ENCODE assay signal across 18 cellular contexts in genomic region chr2:190693533-190694226, GRCh38. TPM values are rescaled to one million over a fixed set of nuclear protein-coding genes. Genes with fewer than 3 reads are reported as not detected.
DNase-seq lines count a peak whose midpoint lies in the region; ATAC-seq and TF ChIP-seq lines count a peak whose summit lies in the region.
"Had no signal": no experiment of that assay in that cellular context is flagged by ENCODE, and none has a peak within 500 bp of the region (broad histone marks: within the 10 kb centered on the region; RNA-seq: fewer than 3 reads in every experiment).

No MANE protein-coding gene starts in this region.

- WGBS in smooth muscle cell (ENCODE audit: low lambda C conversion rate) = 88% methylated on average over 2 of the region's 2 CpGs

- no peak overlapping the region for H3K9ac ChIP-seq in smooth muscle cell (ENCODE audit: low read depth)

- H3K36me3 ChIP-seq in CD8-positive, alpha-beta T cell (ENCODE audit: insufficient read depth, low read length) = peaks cover 4% of the 10 kb centered on the region
- peaks cover 12% of the 10 kb centered on the region for H3K36me3 ChIP-seq in smooth muscle cell (ENCODE audit: low read depth)

- H3K27ac Mint-ChIP-seq in CD8-positive, alpha-beta T cell = no peak overlapping the region
- H3K27ac Mint-ChIP-seq: naive B cell had no signal

- ATAC-seq in CD8-positive, alpha-beta T cell = no peak
- ATAC-seq in GM18517 (IDR thresholded peaks at IDR 0.05; ENCODE audit: unreplicated experiment) (peak; percentile 58), GM21723 (IDR thresholded peaks at IDR 0.05; ENCODE audit: unreplicated experiment) (peak; percentile 59), HG03280 (IDR thresholded peaks at IDR 0.05; ENCODE audit: unreplicated experiment) (peak; percentile 56)
- ATAC-seq: right lobe of liver had no signal

- TF ChIP-seq CTCF in CD8-positive, alpha-beta T cell (IDR thresholded peaks at IDR 0.05) = no peak
- TF ChIP-seq CTCF in smooth muscle cell (IDR thresholded peaks at IDR 0.05; ENCODE audit: borderline replicate concordance, insufficient read depth, poor library complexity, severe bottlenecking) = no peak

- peaks cover 9% of the 10 kb centered on the region for H3K4me1 Mint-ChIP-seq in CD8-positive, alpha-beta T cell (ENCODE audit: low read depth)
- H3K4me1 Mint-ChIP-seq: naive B cell had no signal

- H3K9me3 Mint-ChIP-seq in CD8-positive, alpha-beta T cell = no peaks in the 10 kb centered on the region
- H3K9me3 Mint-ChIP-seq: naive B cell had no signal

- H3K27ac ChIP-seq in CD8-positive, alpha-beta T cell (ENCODE audit: low read depth, low read length) = no peak overlapping the region
- H3K27ac ChIP-seq in smooth muscle cell (ENCODE audit: low read depth) = no peak overlapping the region
- H3K27ac ChIP-seq: HL-60, right lobe of liver had no signal

- CTCF ChIA-PET in CD8-positive, alpha-beta T cell (lab: Charles Lee) = interaction anchor here (0.9 kb wide), 1 partner anchor 13 kb away, joined by 4 read pairs; no protein-coding TSS in a partner anchor

- peaks cover 3% of the 10 kb centered on the region for H3F3A ChIP-seq in smooth muscle cell (ENCODE audit: low read depth)

- no peak overlapping the region for H3K4me3 ChIP-seq in CD8-positive, alpha-beta T cell (ENCODE audit: low read depth, low read length)
- no peak overlapping the region for H3K4me3 ChIP-seq in smooth muscle cell
- H3K4me3 ChIP-seq: right lobe of liver had no signal

- no peak overlapping the region for H3K4me2 ChIP-seq in smooth muscle cell

- H3K4me1 ChIP-seq in CD8-positive, alpha-beta T cell (ENCODE audit: insufficient read depth, low read length) = no peaks in the 10 kb centered on the region
- H3K4me1 ChIP-seq in smooth muscle cell (ENCODE audit: low read depth) = peaks cover 8% of the 10 kb centered on the region
- H3K4me1 ChIP-seq: right lobe of liver had no signal

- H3K4me3 Mint-ChIP-seq in CD8-positive, alpha-beta T cell = peak overlapping the region; percentile 7
- H3K4me3 Mint-ChIP-seq: naive B cell had no signal

- H4K20me1 ChIP-seq in smooth muscle cell (ENCODE audit: low read depth) = no peaks in the 10 kb centered on the region

- H3K36me3 Mint-ChIP-seq in CD8-positive, alpha-beta T cell = peaks cover 31% of the 10 kb centered on the region

- no peak overlapping the region for H2AFZ ChIP-seq in smooth muscle cell (ENCODE audit: low read depth)

- POLR2A ChIA-PET in CD8-positive, alpha-beta T cell (lab: Charles Lee) = no interaction called here

- no peaks in the 10 kb centered on the region for H3K9me3 ChIP-seq in CD8-positive, alpha-beta T cell (ENCODE audit: low read length)
- no peaks in the 10 kb centered on the region for H3K9me3 ChIP-seq in smooth muscle cell (replicated peaks; ENCODE audit: low read depth)
- H3K9me3 ChIP-seq: right lobe of liver had no signal

- intact Hi-C loops in CD8-positive, alpha-beta T cell (cut with DNase I, micrococcal nuclease) = loop anchor here in 1 of 2 experiments (2.0 kb wide), 1 partner anchor 17 kb away; no protein-coding TSS in a partner anchor

- no peaks in the 10 kb centered on the region for H3K27me3 Mint-ChIP-seq in CD8-positive, alpha-beta T cell (ENCODE audit: low read depth)
- H3K27me3 Mint-ChIP-seq: naive B cell had no signal

- DNase-seq in CD8-positive, alpha-beta T cell = no peak
- DNase-seq in SIG-M5 (lab: John Stamatoyannopoulos, UW) (no peak), smooth muscle cell (lab: John Stamatoyannopoulos, UW; ENCODE audit: unreplicated experiment) (no peak), nucleus accumbens (lab: John Stamatoyannopoulos, UW) (no peak), NCI-H1417 treated with DMSO at 0.1 percent for 48 hours (lab: John Stamatoyannopoulos, UW) (no peak)
- DNase-seq: activated CD8-positive, alpha-beta memory T cell treated with anti-CD3 and anti-CD28 coated beads for 24 hours; activated naive CD4-positive, alpha-beta T cell treated with anti-CD3 and anti-CD28 coated beads, Interleukin-2, amount 50 U/mL, for 16 hours; GOT3; naive B cell; NCI-H2029 treated with DMSO at 0.1 percent for 48 hours; right lobe of liver; SHP77 treated with DMSO at 0.1 percent for 48 hours; stimulated activated CD4-positive, alpha-beta T cell treated with anti-CD3 and anti-CD28 coated beads, Interleukin-4, amount 100 ng/mL, for 4 hours; stimulated activated naive CD4-positive, alpha-beta T cell had no signal

- no peaks in the 10 kb centered on the region for H3K27me3 ChIP-seq in CD8-positive, alpha-beta T cell (ENCODE audit: insufficient read depth, low read length)
- no peaks in the 10 kb centered on the region for H3K27me3 ChIP-seq in smooth muscle cell (ENCODE audit: low read depth)
- H3K27me3 ChIP-seq: right lobe of liver had no signal

- no peaks in the 10 kb centered on the region for H3K79me2 ChIP-seq in smooth muscle cell (ENCODE audit: low read depth)

RNA-seq across cellular contexts. Expression of gene NAB1, which starts 44.8 kb away (rescaled TPM):
- 10 to 100 TPM; 19.0 to 22.7 TPM for total RNA-seq in CD8-positive, alpha-beta T cell
- total RNA-seq in smooth muscle cell = 31.4 and 42.5 TPM in 2 replicates
- polyA plus RNA-seq in smooth muscle cell = 4.4 and 4.5 TPM in 2 replicates
